Comparison of ENCODE assay signal across 18 cellular contexts in the genomic region with DNA sequence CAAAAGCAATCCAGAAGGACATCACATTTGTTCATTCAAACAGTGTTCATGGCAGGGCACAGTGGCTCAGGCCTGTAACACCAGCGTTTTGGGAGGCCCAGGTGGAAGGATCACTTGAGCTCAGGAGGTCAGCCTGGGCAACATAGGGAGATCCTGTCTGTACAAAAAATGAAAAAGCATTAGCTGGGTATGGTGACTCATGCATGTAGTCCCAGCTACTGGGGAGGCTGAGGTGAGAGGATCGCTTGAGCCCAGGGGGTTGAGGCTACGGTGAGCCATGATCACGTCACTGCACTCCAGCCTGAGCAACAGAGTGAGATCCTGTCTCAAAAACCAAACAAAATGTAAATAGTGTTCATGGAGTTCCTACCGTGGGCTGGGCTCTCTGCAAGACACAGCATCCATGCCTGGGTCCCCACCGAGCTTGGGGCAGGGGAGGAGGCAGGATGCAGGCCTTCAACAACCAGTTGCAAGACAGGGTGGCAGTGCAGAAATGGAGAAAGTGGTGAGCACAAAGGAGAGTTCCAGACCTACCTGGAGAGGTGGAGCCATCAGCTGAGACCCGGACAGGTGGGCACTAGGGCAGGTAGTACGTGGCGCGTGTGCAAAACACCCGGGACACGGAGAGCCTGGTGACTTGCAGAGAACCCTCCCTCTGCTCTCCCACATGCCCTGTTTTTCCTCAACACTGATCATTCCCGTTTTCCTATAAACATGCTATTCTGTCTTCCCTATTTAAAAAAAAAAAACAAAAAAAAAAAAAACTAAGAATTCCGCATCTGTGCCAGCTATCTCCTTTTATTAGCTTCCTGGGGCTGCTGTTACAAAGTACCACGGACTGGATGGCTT.
DNase-seq lines count a peak whose midpoint lies in the region; ATAC-seq and TF ChIP-seq lines count a peak whose summit lies in the region.
"Had no signal": no experiment of that assay in that cellular context is flagged by ENCODE, and none has a peak within 500 bp of the region (broad histone marks: within the 10 kb centered on the region; RNA-seq: fewer than 3 reads in every experiment).

No MANE protein-coding gene starts in this region.

- H3K27ac Mint-ChIP-seq in activated naive CD8-positive, alpha-beta T cell treated with anti-CD3 and anti-CD28 coated beads for 36 hours, result peak overlapping the region; percentile 96
- H3K27ac Mint-ChIP-seq: activated naive CD4-positive, alpha-beta T cell treated with anti-CD3 and anti-CD28 coated beads, Interleukin-2, amount 50 U/mL, for 24 hours had no signal

- intact Hi-C loops in left ventricle myocardium inferior (cut with micrococcal nuclease), result loop anchor here (10.0 kb wide), 1 partner anchor 385 kb away; no protein-coding TSS in a partner anchor
- intact Hi-C loops in left cardiac atrium (cut with DNase I), result loop anchor here in 1 of 2 donors (10.0 kb wide), 1 partner anchor 265 kb away; no protein-coding TSS in a partner anchor

- TF ChIP-seq POLR2A in tibial nerve (IDR thresholded peaks at IDR 0.05), result no peak

- peaks cover 8% of the 10 kb centered on the region for H3K9me3 Mint-ChIP-seq in activated naive CD8-positive, alpha-beta T cell treated with anti-CD3 and anti-CD28 coated beads for 36 hours
- H3K9me3 Mint-ChIP-seq: activated naive CD4-positive, alpha-beta T cell treated with anti-CD3 and anti-CD28 coated beads, Interleukin-2, amount 50 U/mL, for 24 hours had no signal

- H3K27me3 ChIP-seq in left ventricle myocardium inferior (ENCODE audit: low read depth), result no peaks in the 10 kb centered on the region
- no peaks in the 10 kb centered on the region for H3K27me3 ChIP-seq in muscle layer of duodenum (ENCODE audit: low read depth, low read length)
- H3K27me3 ChIP-seq in tibial nerve, result no peaks in the 10 kb centered on the region
- H3K27me3 ChIP-seq: neutrophil had no signal

- H3K27me3 Mint-ChIP-seq in activated naive CD8-positive, alpha-beta T cell treated with anti-CD3 and anti-CD28 coated beads for 36 hours, result no peaks in the 10 kb centered on the region
- H3K27me3 Mint-ChIP-seq: activated naive CD4-positive, alpha-beta T cell treated with anti-CD3 and anti-CD28 coated beads, Interleukin-2, amount 50 U/mL, for 24 hours had no signal

- peaks cover 66% of the 10 kb centered on the region for H3K4me1 Mint-ChIP-seq in activated naive CD8-positive, alpha-beta T cell treated with anti-CD3 and anti-CD28 coated beads for 36 hours

- H3K9me3 ChIP-seq in left ventricle myocardium inferior (replicated peaks), result no peaks in the 10 kb centered on the region
- no peaks in the 10 kb centered on the region for H3K9me3 ChIP-seq in muscle layer of duodenum (ENCODE audit: control insufficient read depth in 1 of 2, low read length in 2 of 2)
- H3K9me3 ChIP-seq in tibial nerve, result no peaks in the 10 kb centered on the region
- H3K9me3 ChIP-seq: neutrophil had no signal

- ATAC-seq in left cardiac atrium, result no peak
- ATAC-seq: left ventricle myocardium superior had no signal

- WGBS in tibial nerve, 2 donors, result 88 to 90% methylated on average over 15 of the region's 15 CpGs

- H3K36me3 Mint-ChIP-seq in activated naive CD8-positive, alpha-beta T cell treated with anti-CD3 and anti-CD28 coated beads for 36 hours, result peaks cover 24% of the 10 kb centered on the region

- DNase-seq in left ventricle myocardium inferior (no peak), left cardiac atrium (no peak), tibial nerve (ENCODE audit: low spot score in 2 of 2) (no peak), H4 (ENCODE audit: low spot score) (no peak), DMS79 (lab: John Stamatoyannopoulos, UW) (no peak), DMS79 treated with DMSO at 0.1 percent for 48 hours (lab: John Stamatoyannopoulos, UW) (no peak)
- no peak for DNase-seq in activated naive CD8-positive, alpha-beta T cell treated with anti-CD3 and anti-CD28 coated beads for 36 hours
- DNase-seq: activated CD4-positive, alpha-beta T cell treated with anti-CD3 and anti-CD28 coated beads, Interleukin-2, amount 50 U/mL, for 4 hours; AML-193; hypothalamus; left ventricle myocardium superior; NCI-H1092 treated with DMSO at 0.1 percent for 48 hours; NCI-H446; OCI-M1; SW 1271 had no signal

- no peaks in the 10 kb centered on the region for H3K36me3 ChIP-seq in left ventricle myocardium inferior
- peaks cover 0 to 4% of the 10 kb centered on the region in 2 donors for H3K36me3 ChIP-seq in muscle layer of duodenum (ENCODE audit: control insufficient read depth in 1 of 2, insufficient read depth in 2 of 2, low read length in 2 of 2)
- H3K36me3 ChIP-seq in tibial nerve, result no peaks in the 10 kb centered on the region
- H3K36me3 ChIP-seq: neutrophil had no signal

- peak overlapping the region; percentile 94 for H3K27ac ChIP-seq in left ventricle myocardium inferior (replicated peaks)
- peak overlapping the region; percentile 84 for H3K27ac ChIP-seq in muscle layer of duodenum (ENCODE audit: low read length)
- H3K27ac ChIP-seq in tibial nerve, result peak overlapping the region in 3 of 4 donors; percentile 81 to 93 (median 92)
- H3K27ac ChIP-seq: neutrophil had no signal

- TF ChIP-seq EP300 in tibial nerve (IDR thresholded peaks at IDR 0.05), result no peak

- H3K4me3 ChIP-seq in left ventricle myocardium inferior (no peak overlapping the region), muscle layer of duodenum (ENCODE audit: low read depth in 1 of 2, low read length in 2 of 2) (no peak overlapping the region), tibial nerve (no peak overlapping the region)

- H3K4me1 ChIP-seq in left ventricle myocardium inferior (peaks cover 38% of the 10 kb centered on the region), muscle layer of duodenum (ENCODE audit: control insufficient read depth in 1 of 2, insufficient read depth in 2 of 2, low read length in 2 of 2) (peaks cover 23% of the 10 kb centered on the region in 2 donors), tibial nerve (peaks cover 0 to 51% (median 41%) of the 10 kb centered on the region in 4 donors)

- no peak for TF ChIP-seq CTCF in left ventricle myocardium inferior (IDR thresholded peaks at IDR 0.05; ENCODE audit: borderline replicate concordance)
- TF ChIP-seq CTCF in tibial nerve (IDR thresholded peaks at IDR 0.05), result no peak

- H3K4me3 Mint-ChIP-seq in activated naive CD8-positive, alpha-beta T cell treated with anti-CD3 and anti-CD28 coated beads for 36 hours, result no peak overlapping the region
- H3K4me3 Mint-ChIP-seq: activated naive CD4-positive, alpha-beta T cell treated with anti-CD3 and anti-CD28 coated beads, Interleukin-2, amount 50 U/mL, for 24 hours had no signal
